28 cellular contexts compared by ENCODE assay signal in the genomic region with DNA sequence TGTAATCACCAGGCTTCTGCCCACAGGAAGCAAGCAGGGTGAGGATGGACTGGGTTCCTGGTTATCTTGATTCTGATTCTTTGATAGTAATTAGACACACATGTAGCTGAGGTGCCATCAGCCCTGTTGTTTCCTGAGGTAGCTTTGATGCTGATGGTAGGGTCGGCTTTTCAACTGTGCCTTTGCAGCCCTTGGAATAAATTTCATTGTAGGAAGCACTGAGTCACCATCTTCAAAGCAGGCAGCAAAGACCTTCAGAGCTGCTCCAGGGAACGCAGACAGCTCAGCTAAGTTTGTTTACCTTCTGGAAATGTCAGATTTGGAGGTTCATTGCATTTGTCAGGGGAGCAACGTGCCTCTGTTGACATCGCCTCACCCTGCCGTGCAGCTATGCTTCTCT.
"Had no signal": no experiment of that assay in that cellular context is flagged by ENCODE, and none has a peak within 500 bp of the region (broad histone marks: within the 10 kb centered on the region; RNA-seq: fewer than 3 reads in every experiment).

No MANE protein-coding gene starts in this region.

- H3K4me3 Mint-ChIP-seq: activated CD4-positive, alpha-beta memory T cell treated with anti-CD3 and anti-CD28 coated beads for 36 hours; activated CD4-positive, alpha-beta T cell treated with anti-CD3 and anti-CD28 coated beads, Interleukin-2, amount 10 ng/mL, durations not matched to agents 24 days and 14 days; activated naive CD4-positive, alpha-beta T cell treated with anti-CD3 and anti-CD28 coated beads for 36 hours; activated naive CD8-positive, alpha-beta T cell treated with anti-CD3 and anti-CD28 coated beads for 36 hours; activated T-helper 1 cell treated with anti-CD3 and anti-CD28 coated beads, Interleukin-12 subunit alpha, Interleukin-12 subunit beta, Interleukin-2, Interleukin-4 antibody, amounts not matched to agents 30 ng/mL and 10 ng/mL and 1 ng/mL, durations not matched to agents 14 hours and 24 hours and 36 hours; brain; naive thymus-derived CD8-positive, alpha-beta T cell; neural progenitor cell had no signal

- H3K4me1 ChIP-seq: ascending aorta, colonic mucosa, left lung, lower lobe of right lung, neural progenitor cell, tibial nerve had no signal

- DNase-seq: activated CD4-positive, alpha-beta memory T cell treated with anti-CD3 and anti-CD28 coated beads for 36 hours; activated CD4-positive, alpha-beta T cell treated with anti-CD3 and anti-CD28 coated beads, Interleukin-2, amount 10 ng/mL, durations not matched to agents 24 days and 14 days; activated CD4-positive, CD25-positive, alpha-beta regulatory T cell treated with anti-CD3 and anti-CD28 coated beads, Interleukin-2, amount 50 U/mL, for 72 hours; activated CD8-positive, alpha-beta memory T cell treated with anti-CD3 and anti-CD28 coated beads, Interleukin-2, amount 50 U/mL, for 4 hours; activated effector memory CD4-positive, alpha-beta T cell treated with anti-CD3 and anti-CD28 coated beads, Interleukin-2, amount 50 U/mL, for 16 hours; activated naive CD4-positive, alpha-beta T cell treated with anti-CD3 and anti-CD28 coated beads for 36 hours; activated naive CD8-positive, alpha-beta T cell treated with anti-CD3 and anti-CD28 coated beads for 36 hours; activated T-cell treated with anti-CD3 and anti-CD28 coated beads, Interleukin-2, amount 50 U/mL, for 1 hour; cerebellar nuclear complex; colonic mucosa; dorsolateral prefrontal cortex; effector memory CD4-positive, alpha-beta T cell; left lung; lower lobe of right lung; mesenchymal stem cell; naive thymus-derived CD8-positive, alpha-beta T cell; posterior cingulate gyrus; right cardiac atrium; stimulated activated CD4-positive, alpha-beta T cell treated with anti-CD3 and anti-CD28 coated beads, Interleukin-15, amount 100 ng/mL, for 24 hours; stimulated activated CD4-positive, alpha-beta T cell treated with anti-CD3 and anti-CD28 coated beads, Interleukin-2, amount 100 ng/mL, for 24 hours; stimulated activated naive CD4-positive, alpha-beta T cell; T1000 had no signal

- H3K4me2 ChIP-seq: neural progenitor cell had no signal

- H3K4me1 Mint-ChIP-seq: brain, neural progenitor cell had no signal

- H3K4me3 ChIP-seq: ascending aorta, cardiac muscle cell, colonic mucosa, dorsolateral prefrontal cortex, left lung, lower lobe of right lung, neural progenitor cell, tibial nerve had no signal

- H3K27me3 ChIP-seq: ascending aorta, cardiac muscle cell, colonic mucosa, left lung, neural progenitor cell, tibial nerve had no signal

- H3K36me3 ChIP-seq: ascending aorta, cardiac muscle cell, colonic mucosa, left lung, lower lobe of right lung, neural progenitor cell, tibial nerve had no signal

- ATAC-seq: left lung; lower lobe of right lung; naive thymus-derived CD8-positive, alpha-beta T cell; right cardiac atrium had no signal

- H3K36me3 Mint-ChIP-seq: brain, neural progenitor cell had no signal

- H3K27ac Mint-ChIP-seq: activated CD4-positive, alpha-beta memory T cell treated with anti-CD3 and anti-CD28 coated beads for 36 hours; activated CD4-positive, alpha-beta T cell treated with anti-CD3 and anti-CD28 coated beads, Interleukin-2, amount 10 ng/mL, durations not matched to agents 24 days and 14 days; activated naive CD4-positive, alpha-beta T cell treated with anti-CD3 and anti-CD28 coated beads for 36 hours; activated naive CD8-positive, alpha-beta T cell treated with anti-CD3 and anti-CD28 coated beads for 36 hours; activated T-helper 1 cell treated with anti-CD3 and anti-CD28 coated beads, Interleukin-12 subunit alpha, Interleukin-12 subunit beta, Interleukin-2, Interleukin-4 antibody, amounts not matched to agents 30 ng/mL and 10 ng/mL and 1 ng/mL, durations not matched to agents 14 hours and 24 hours and 36 hours; brain; neural progenitor cell had no signal

- H3K9me3 ChIP-seq: ascending aorta, colonic mucosa, left lung, lower lobe of right lung had no signal

- H3K27me3 Mint-ChIP-seq: activated CD4-positive, alpha-beta memory T cell treated with anti-CD3 and anti-CD28 coated beads for 36 hours; activated CD4-positive, alpha-beta T cell treated with anti-CD3 and anti-CD28 coated beads, Interleukin-2, amount 10 ng/mL, durations not matched to agents 24 days and 14 days; activated naive CD8-positive, alpha-beta T cell treated with anti-CD3 and anti-CD28 coated beads for 36 hours; naive thymus-derived CD8-positive, alpha-beta T cell had no signal

- H3K9ac ChIP-seq: neural progenitor cell had no signal

- H3K27ac ChIP-seq: ascending aorta, cardiac muscle cell, colonic mucosa, left lung, lower lobe of right lung, neural progenitor cell, tibial nerve had no signal
